In genomic region chr4:74433043-74433442, GRCh38 we compare ENCODE assay signal across 21 cellular contexts. TPM values are rescaled to one million over a fixed set of nuclear protein-coding genes. Genes with fewer than 3 reads are reported as not detected.
DNase-seq lines count a peak whose midpoint lies in the region; ATAC-seq, FAIRE-seq and TF ChIP-seq lines count a peak whose summit lies in the region.
"Had no signal": no experiment of that assay in that cellular context is flagged by ENCODE, and none has a peak within 500 bp of the region (broad histone marks: within the 10 kb centered on the region; RNA-seq: fewer than 3 reads in every experiment).

No MANE protein-coding gene starts in this region.

- no peaks in the 10 kb centered on the region for H3K9me2 ChIP-seq in GM23248 (ENCODE audit: insufficient read depth)

- H3K4me3 ChIP-seq in GM23248 (no peak overlapping the region), fibroblast of mammary gland (ENCODE audit: control insufficient read depth, low read depth, low read length) (no peak overlapping the region), body of pancreas (no peak overlapping the region)

- TF ChIP-seq CTCF in fibroblast of mammary gland (conservative IDR thresholded peaks at IDR 0.05; ENCODE audit: control insufficient read depth, insufficient read depth, low read depth, low read length) (no peak), body of pancreas (IDR thresholded peaks at IDR 0.05) (no peak), D721Med (IDR thresholded peaks at IDR 0.05; ENCODE audit: insufficient read depth, missing control alignments) (no peak)

- no peak for ATAC-seq in body of pancreas
- ATAC-seq: Panc1; stimulated activated effector memory CD8-positive, alpha-beta T cell treated with anti-CD3 and anti-CD28 coated beads, Interleukin-12 subunit alpha, Interleukin-12 subunit beta, amount 100 ng/mL, for 72 hours had no signal

- no peak for TF ChIP-seq POLR2A in body of pancreas (IDR thresholded peaks at IDR 0.05)

- DNase-seq in GM23248 = peak; percentile 65
- DNase-seq in NCI-H226 = peak; percentile 64
- peak; percentile 40 for DNase-seq in fibroblast of mammary gland (ENCODE audit: low read depth)
- DNase-seq in urothelium cell line (ENCODE audit: low spot score) = peak; percentile 31
- no peak for DNase-seq in NCI-H1105 treated with DMSO at 0.1 percent for 48 hours (lab: John Stamatoyannopoulos, UW)
- DNase-seq in body of pancreas = no peak
- DNase-seq in D721Med (ENCODE audit: insufficient read length, low spot score) = no peak
- DNase-seq: activated CD4-positive, alpha-beta T cell treated with anti-CD3 and anti-CD28 coated beads for 4 hours; activated naive CD4-positive, alpha-beta T cell treated with anti-CD3 and anti-CD28 coated beads, Interleukin-2, amount 50 U/mL, for 16 hours; amniotic stem cell; CD4-positive, alpha-beta memory T cell; hypothalamus; NCI-H1436; NCI-H2081 treated with DMSO at 0.1 percent for 48 hours; NCI-H2227 treated with DMSO at 0.1 percent for 48 hours; NCI-H526 treated with DMSO at 0.1 percent for 48 hours had no signal

- H4K20me1 ChIP-seq in GM23248 (ENCODE audit: insufficient read depth) = no peaks in the 10 kb centered on the region

- no peaks in the 10 kb centered on the region for H3K36me3 ChIP-seq in GM23248 (ENCODE audit: low read depth)
- H3K36me3 ChIP-seq in body of pancreas (replicated peaks in 1 of 2; ENCODE audit: insufficient read depth in 1 of 2, low read depth in 2 of 2) = no peaks in the 10 kb centered on the region

- H3K27ac ChIP-seq in GM23248 (no peak overlapping the region), body of pancreas (no peak overlapping the region)
- H3K27ac ChIP-seq: KMS-11 had no signal

- H3K4me2 ChIP-seq in GM23248 (ENCODE audit: unreplicated experiment) = no peak overlapping the region
- H3K4me2 ChIP-seq: KMS-11 had no signal

- 15 to 18% methylated on average over 2 of the region's 2 CpGs for WGBS in GM23248 (ENCODE audit: low coverage in 1 of 2, low lambda C conversion rate in 2 of 2, missing lambda C conversion rate in 2 of 2), 2 experiments
- WGBS in body of pancreas, 2 donors = 65 to 67% methylated on average over 2 of the region's 2 CpGs

- H3K9me3 ChIP-seq in GM23248 (ENCODE audit: low read depth) (no peaks in the 10 kb centered on the region), body of pancreas (no peaks in the 10 kb centered on the region)

- no peak for FAIRE-seq in urothelium cell line (lab: Jason Lieb, UNC)
- no peak for FAIRE-seq in D721Med (lab: Jason Lieb, UNC)

- H3F3A ChIP-seq in GM23248 (ENCODE audit: insufficient read depth) = peaks cover 8% of the 10 kb centered on the region; the same call in 1 of the 2 replicates

- H3K27me3 ChIP-seq in GM23248 (replicated peaks; ENCODE audit: insufficient read depth) (no peaks in the 10 kb centered on the region), body of pancreas (no peaks in the 10 kb centered on the region)

- H3K4me1 ChIP-seq in GM23248 (ENCODE audit: insufficient read depth) (peaks cover 4% of the 10 kb centered on the region; the same call in 1 of the 2 replicates), body of pancreas (no peaks in the 10 kb centered on the region)

- H3K9ac ChIP-seq in GM23248 = no peak overlapping the region
- H3K9ac ChIP-seq: KMS-11 had no signal

- intact Hi-C loops in body of pancreas (cut with DNase I) = no loop called here

- no peak overlapping the region for H2AFZ ChIP-seq in GM23248

- in situ Hi-C loops in GM23248 (cut with MboI) = no loop called here

- H3K79me2 ChIP-seq in GM23248 (ENCODE audit: insufficient read depth) = no peaks in the 10 kb centered on the region

RNA-seq across cellular contexts. Expression of gene AREG, which starts 11.9 kb away (rescaled TPM):
- total RNA-seq in GM23248 (2014; rRNA removed; shearing (Covaris generic)) = 0.97 TPM in 1 of 2 replicates, not detected in the other
- polyA plus RNA-seq in GM23248 (2016; fragmentation: Nextera tagmentation; extraction: Ambion mirVana) = 0.56 and 0.76 TPM in 2 replicates
- total RNA-seq in body of pancreas = 1 to 10 TPM; 4.9 to 5.6 TPM
- total RNA-seq: skeletal muscle tissue; T-helper 2 cell treated with Interferon-gamma antibody and Interleukin-4, amounts not matched to agents 100 ng/mL and 5 ng/mL, for 36 hours had no signal

Comparison
In these comparisons a context has a peak if more than half of its experiments do, and no peak if none do; other contexts are left out.
1. DNase-seq: peak in GM23248 (single experiment), NCI-H226 (single experiment), fibroblast of mammary gland (single experiment) and urothelium cell line (single experiment); none in NCI-H1105 treated with DMSO at 0.1 percent for 48 hours (single experiment), body of pancreas (0 of 4) and D721Med (single experiment).